37 cellular contexts compared by ENCODE assay signal in genomic region chr5:175846332-175846731, GRCh38. TPM values are rescaled to one million over a fixed set of nuclear protein-coding genes. Genes with fewer than 3 reads are reported as not detected.
"Had no signal": no experiment of that assay in that cellular context is flagged by ENCODE, and none has a peak within 500 bp of the region (broad histone marks: within the 10 kb centered on the region; RNA-seq: fewer than 3 reads in every experiment).

No MANE protein-coding gene starts in this region.

- H3K27me3 ChIP-seq: MG63 had no signal

- DNase-seq: Karpas-422, Kasumi-1, MG63, MM.1S, MV-4-11, NCI-H1048, NCI-H1092, NCI-H1092 treated with DMSO at 0.1 percent for 48 hours, NCI-H1105, NCI-H1105 treated with DMSO at 0.1 percent for 48 hours, NCI-H1417, NCI-H1417 treated with DMSO at 0.1 percent for 48 hours, NCI-H1436, NCI-H1436 treated with DMSO at 0.1 percent for 48 hours, NCI-H146, NCI-H1694, NCI-H1694 treated with DMSO at 0.1 percent for 48 hours, NCI-H187, NCI-H187 treated with DMSO at 0.1 percent for 48 hours, NCI-H1930, NCI-H2029, NCI-H2029 treated with DMSO at 0.1 percent for 48 hours, NCI-H2081, NCI-H2081 treated with DMSO at 0.1 percent for 48 hours, NCI-H2107, NCI-H2171, NCI-H2171 treated with DMSO at 0.1 percent for 48 hours, NCI-H2227 treated with DMSO at 0.1 percent for 48 hours, NCI-H226, NCI-H345, NCI-H446, NCI-H446 treated with DMSO at 0.1 percent for 48 hours, NCI-H510A, NCI-H510A treated with DMSO at 0.1 percent for 48 hours had no signal

- H3K9me3 ChIP-seq: MG63 had no signal

- H3K36me3 ChIP-seq: MG63 had no signal

- H3K4me3 ChIP-seq: MG63 had no signal

RNA-seq across cellular contexts. Expression of gene CPLX2, which starts 25.0 kb away (rescaled TPM):
- total RNA-seq: LHCN-M2, M059J, MCF 10A had no signal
